Comparison of ENCODE assay signal across 5 cellular contexts in the genomic region with DNA sequence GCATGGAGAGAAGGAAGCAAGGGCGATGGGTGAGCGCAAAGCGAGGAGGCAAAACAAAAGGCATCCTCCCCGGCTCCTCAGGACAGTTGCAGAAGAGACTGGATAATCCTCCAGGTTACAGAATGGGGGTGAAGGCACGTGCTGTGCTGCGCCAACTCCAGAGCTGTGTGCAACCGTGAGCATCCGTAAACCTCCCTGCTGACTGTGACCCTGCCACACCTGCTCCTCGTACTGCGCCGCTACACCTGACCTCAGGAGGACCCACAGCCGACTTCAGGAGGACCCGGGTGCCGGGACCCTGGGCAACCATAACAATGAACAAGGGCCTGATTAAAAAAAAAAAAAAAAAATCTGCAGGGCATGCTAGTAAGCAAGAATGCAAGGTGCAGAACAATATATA.
"Had no signal": no experiment of that assay in that cellular context is flagged by ENCODE, and none has a peak within 500 bp of the region (broad histone marks: within the 10 kb centered on the region; RNA-seq: fewer than 3 reads in every experiment).

No MANE protein-coding gene starts in this region.

- H3K4me1 Mint-ChIP-seq: IgD-negative memory B cell had no signal

- H3K27ac Mint-ChIP-seq: IgD-negative memory B cell had no signal

- H3K27me3 Mint-ChIP-seq: IgD-negative memory B cell had no signal

- H3K9me3 Mint-ChIP-seq: IgD-negative memory B cell had no signal

- ATAC-seq: HepG2, K562 had no signal

- DNase-seq: IMR-90, KBM-7 had no signal

- H3K4me3 Mint-ChIP-seq: IgD-negative memory B cell had no signal
